Comparison of ENCODE assay signal across 21 cellular contexts in the genomic region with DNA sequence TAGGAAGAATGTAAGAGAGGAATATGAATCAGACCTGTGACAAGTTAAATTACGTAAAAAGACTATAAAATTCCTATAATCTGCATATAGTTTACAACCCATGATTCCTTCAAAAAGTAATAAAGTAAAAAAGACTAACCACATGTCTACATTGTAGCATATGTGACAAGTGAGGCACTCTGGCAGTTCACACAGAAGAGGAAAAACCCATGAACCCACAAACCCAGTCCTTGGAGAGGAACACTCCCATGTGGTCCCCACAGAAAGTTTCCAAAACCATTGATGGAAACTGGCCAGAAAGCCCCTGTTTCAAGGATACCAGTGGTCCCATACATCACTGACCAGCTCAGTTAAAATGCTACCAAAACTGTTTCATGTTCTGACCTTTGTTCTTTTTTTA. TPM values are rescaled to one million over a fixed set of nuclear protein-coding genes. Genes with fewer than 3 reads are reported as not detected.
DNase-seq lines count a peak whose midpoint lies in the region; ATAC-seq and TF ChIP-seq lines count a peak whose summit lies in the region.
"Had no signal": no experiment of that assay in that cellular context is flagged by ENCODE, and none has a peak within 500 bp of the region (broad histone marks: within the 10 kb centered on the region; RNA-seq: fewer than 3 reads in every experiment).

No MANE protein-coding gene starts in this region.

- POLR2A ChIA-PET in PC-3 (lab: Charles Lee; ENCODE audit: unreplicated experiment) = no interaction called here

- peaks cover 8% of the 10 kb centered on the region for H3K36me3 Mint-ChIP-seq in activated T-cell treated with anti-CD3 and anti-CD28 coated beads, Interleukin-2, amount 50 U/mL, for 24 hours (ENCODE audit: low read depth)
- H3K36me3 Mint-ChIP-seq in activated T-cell treated with anti-CD3 and anti-CD28 coated beads, Interleukin-2, amount 50 U/mL, for 4 hours (ENCODE audit: insufficient read depth) = peaks cover 8% of the 10 kb centered on the region
- peaks cover 2% of the 10 kb centered on the region for H3K36me3 Mint-ChIP-seq in IgD-negative memory B cell
- H3K36me3 Mint-ChIP-seq in central memory CD8-positive, alpha-beta T cell (ENCODE audit: insufficient read depth) = peaks cover 9% of the 10 kb centered on the region
- peaks cover 40% of the 10 kb centered on the region for H3K36me3 Mint-ChIP-seq in stimulated activated effector memory CD8-positive, alpha-beta T cell treated with anti-CD3 and anti-CD28 coated beads, Interleukin-12 subunit alpha, Interleukin-12 subunit beta, amount 100 ng/mL, for 72 hours

- H3K4me1 Mint-ChIP-seq in activated T-cell treated with anti-CD3 and anti-CD28 coated beads, Interleukin-2, amount 50 U/mL, for 24 hours (ENCODE audit: low read depth) = peaks cover 78% of the 10 kb centered on the region
- peaks cover 69% of the 10 kb centered on the region for H3K4me1 Mint-ChIP-seq in activated T-cell treated with anti-CD3 and anti-CD28 coated beads, Interleukin-2, amount 50 U/mL, for 4 hours (ENCODE audit: low read depth)
- peaks cover 46 to 62% (median 52%) of the 10 kb centered on the region in 3 donors for H3K4me1 Mint-ChIP-seq in IgD-negative memory B cell
- peaks cover 58% of the 10 kb centered on the region for H3K4me1 Mint-ChIP-seq in central memory CD8-positive, alpha-beta T cell
- peaks cover 72% of the 10 kb centered on the region for H3K4me1 Mint-ChIP-seq in stimulated activated effector memory CD8-positive, alpha-beta T cell treated with anti-CD3 and anti-CD28 coated beads, Interleukin-12 subunit alpha, Interleukin-12 subunit beta, amount 100 ng/mL, for 72 hours

- no peaks in the 10 kb centered on the region for H3K36me3 ChIP-seq in breast epithelium
- H3K36me3 ChIP-seq in PC-3 (ENCODE audit: low read depth, low read length) = no peaks in the 10 kb centered on the region
- H3K36me3 ChIP-seq: BE2C, thoracic aorta had no signal

- DNase-seq in activated T-cell treated with anti-CD3 and anti-CD28 coated beads, Interleukin-2, amount 50 U/mL, for 24 hours = no peak
- no peak for DNase-seq in activated T-cell treated with anti-CD3 and anti-CD28 coated beads, Interleukin-2, amount 50 U/mL, for 4 hours
- DNase-seq in central memory CD8-positive, alpha-beta T cell (ENCODE audit: low spot score in 2 of 2) = no peak
- no peak for DNase-seq in stimulated activated effector memory CD8-positive, alpha-beta T cell treated with anti-CD3 and anti-CD28 coated beads, Interleukin-12 subunit alpha, Interleukin-12 subunit beta, amount 100 ng/mL, for 72 hours (ENCODE audit: low spot score in 2 of 2)
- DNase-seq in breast epithelium (ENCODE audit: low spot score in 2 of 2) = no peak
- DNase-seq in PC-3 = no peak
- DNase-seq: activated T-cell treated with anti-CD3 and anti-CD28 coated beads, Interleukin-2, amount 50 U/mL, for 1 hour; BE2C; body of pancreas; DMS79 treated with DMSO at 0.1 percent for 48 hours; effector CD4-positive, alpha-beta T cell; head of caudate nucleus; Kasumi-1; left cardiac atrium; NCI-H1092 treated with DMSO at 0.1 percent for 48 hours; NCI-H2029 treated with DMSO at 0.1 percent for 48 hours; NCI-H226 had no signal

- no peaks in the 10 kb centered on the region for H3K9me3 Mint-ChIP-seq in activated T-cell treated with anti-CD3 and anti-CD28 coated beads, Interleukin-2, amount 50 U/mL, for 24 hours
- H3K9me3 Mint-ChIP-seq in activated T-cell treated with anti-CD3 and anti-CD28 coated beads, Interleukin-2, amount 50 U/mL, for 4 hours = no peaks in the 10 kb centered on the region
- no peaks in the 10 kb centered on the region for H3K9me3 Mint-ChIP-seq in IgD-negative memory B cell
- no peaks in the 10 kb centered on the region for H3K9me3 Mint-ChIP-seq in central memory CD8-positive, alpha-beta T cell
- no peaks in the 10 kb centered on the region for H3K9me3 Mint-ChIP-seq in stimulated activated effector memory CD8-positive, alpha-beta T cell treated with anti-CD3 and anti-CD28 coated beads, Interleukin-12 subunit alpha, Interleukin-12 subunit beta, amount 100 ng/mL, for 72 hours

- H4K20me1 ChIP-seq in PC-3 (ENCODE audit: low read length) = no peaks in the 10 kb centered on the region

- no peak for ATAC-seq in activated T-cell treated with anti-CD3 and anti-CD28 coated beads, Interleukin-2, amount 50 U/mL, for 4 hours
- ATAC-seq in central memory CD8-positive, alpha-beta T cell (replicated peaks; ENCODE audit: extremely low read depth, poor library complexity, severe bottlenecking) = no peak
- ATAC-seq in stimulated activated effector memory CD8-positive, alpha-beta T cell treated with anti-CD3 and anti-CD28 coated beads, Interleukin-12 subunit alpha, Interleukin-12 subunit beta, amount 100 ng/mL, for 72 hours = no peak
- no peak for ATAC-seq in GM21619 (IDR thresholded peaks at IDR 0.05; ENCODE audit: unreplicated experiment)
- ATAC-seq in PC-3 = no peak
- ATAC-seq: body of pancreas, left cardiac atrium had no signal

- H3K9ac ChIP-seq in PC-3 (ENCODE audit: low read length) = no peak overlapping the region

- H3K4me3 ChIP-seq in breast epithelium (no peak overlapping the region), PC-3 (ENCODE audit: low read length) (no peak overlapping the region)
- H3K4me3 ChIP-seq: body of pancreas, thoracic aorta had no signal

- no peaks in the 10 kb centered on the region for H3K27me3 Mint-ChIP-seq in activated T-cell treated with anti-CD3 and anti-CD28 coated beads, Interleukin-2, amount 50 U/mL, for 24 hours
- H3K27me3 Mint-ChIP-seq in activated T-cell treated with anti-CD3 and anti-CD28 coated beads, Interleukin-2, amount 50 U/mL, for 4 hours (ENCODE audit: low read depth) = no peaks in the 10 kb centered on the region
- H3K27me3 Mint-ChIP-seq in IgD-negative memory B cell = no peaks in the 10 kb centered on the region
- H3K27me3 Mint-ChIP-seq in central memory CD8-positive, alpha-beta T cell = no peaks in the 10 kb centered on the region

- H3K9me2 ChIP-seq in PC-3 (replicated peaks; ENCODE audit: low read length) = no peaks in the 10 kb centered on the region

- H3K79me2 ChIP-seq in PC-3 (ENCODE audit: low read length) = no peaks in the 10 kb centered on the region

- H3K27ac ChIP-seq in breast epithelium (no peak overlapping the region), PC-3 (ENCODE audit: low read length) (no peak overlapping the region)
- H3K27ac ChIP-seq: body of pancreas, thoracic aorta, VCaP had no signal

- H3K9me3 ChIP-seq in breast epithelium (no peaks in the 10 kb centered on the region), PC-3 (ENCODE audit: low read length) (no peaks in the 10 kb centered on the region)
- H3K9me3 ChIP-seq: BE2C, body of pancreas, thoracic aorta had no signal

- CTCF ChIA-PET in PC-3 (lab: Charles Lee) = no interaction called here

- no peak overlapping the region for H3K4me2 ChIP-seq in PC-3 (ENCODE audit: low read length)

- intact Hi-C loops in breast epithelium (cut with DNase I; ENCODE audit: low total_unique reads) (no loop called here), PC-3 (cut with micrococcal nuclease) (no loop called here)

- no peak overlapping the region for H2AFZ ChIP-seq in PC-3 (ENCODE audit: low read length)

- no peak for TF ChIP-seq CTCF in breast epithelium (IDR thresholded peaks at IDR 0.05)
- TF ChIP-seq CTCF in PC-3 (conservative IDR thresholded peaks at IDR 0.05; ENCODE audit: low read depth, low read length) = no peak

- no peaks in the 10 kb centered on the region for H3F3A ChIP-seq in PC-3 (ENCODE audit: low read length, unreplicated experiment)

- peak overlapping the region; percentile 13 for H3K4me3 Mint-ChIP-seq in activated T-cell treated with anti-CD3 and anti-CD28 coated beads, Interleukin-2, amount 50 U/mL, for 24 hours
- no peak overlapping the region for H3K4me3 Mint-ChIP-seq in activated T-cell treated with anti-CD3 and anti-CD28 coated beads, Interleukin-2, amount 50 U/mL, for 4 hours
- H3K4me3 Mint-ChIP-seq in IgD-negative memory B cell = no peak overlapping the region
- H3K4me3 Mint-ChIP-seq in central memory CD8-positive, alpha-beta T cell = peak overlapping the region; percentile 17
- peak overlapping the region; percentile 21 for H3K4me3 Mint-ChIP-seq in stimulated activated effector memory CD8-positive, alpha-beta T cell treated with anti-CD3 and anti-CD28 coated beads, Interleukin-12 subunit alpha, Interleukin-12 subunit beta, amount 100 ng/mL, for 72 hours

- H3K4me1 ChIP-seq in breast epithelium (no peaks in the 10 kb centered on the region), PC-3 (ENCODE audit: insufficient read depth, low read length) (0 out of 2 replicates have a peak, but pooled peaks cover 9% of the 10 kb centered on the region)

- H3K27ac Mint-ChIP-seq in activated T-cell treated with anti-CD3 and anti-CD28 coated beads, Interleukin-2, amount 50 U/mL, for 24 hours = peak overlapping the region; percentile 71
- peak overlapping the region in 2 of 3 donors; percentile 15 to 16 for H3K27ac Mint-ChIP-seq in IgD-negative memory B cell
- no peak overlapping the region for H3K27ac Mint-ChIP-seq in central memory CD8-positive, alpha-beta T cell (ENCODE audit: low read depth)
- H3K27ac Mint-ChIP-seq in stimulated activated effector memory CD8-positive, alpha-beta T cell treated with anti-CD3 and anti-CD28 coated beads, Interleukin-12 subunit alpha, Interleukin-12 subunit beta, amount 100 ng/mL, for 72 hours = peak overlapping the region; percentile 67

- TF ChIP-seq POLR2A in breast epithelium (IDR thresholded peaks at IDR 0.05) = no peak

- H3K27me3 ChIP-seq in breast epithelium (no peaks in the 10 kb centered on the region), PC-3 (ENCODE audit: low read length) (no peaks in the 10 kb centered on the region)
- H3K27me3 ChIP-seq: BE2C, body of pancreas had no signal

- no TSS peak for BruUV-seq in PC-3 (replicated peaks; lab: Mats Ljungman, UMichigan)

RNA-seq across cellular contexts. Expression of gene KDM7A, which starts 15.7 kb away (rescaled TPM):
- total RNA-seq in activated T-cell treated with anti-CD3 and anti-CD28 coated beads, Interleukin-2, amount 50 U/mL, for 4 hours = 1 to 10 TPM; 6.3 to 9.5 (median 7.4) TPM
- polyA plus RNA-seq in IgD-negative memory B cell = 3.8 TPM
- 10 to 100 TPM; 33.1 to 37.1 (median 34.7) TPM for total RNA-seq in breast epithelium
- 2.8 and 3.2 TPM in 2 replicates for total RNA-seq in PC-3 (2014; rRNA removed)

Comparison
In these comparisons a context has a peak if more than half of its experiments do, and no peak if none do; other contexts are left out.
1. H3K4me3 Mint-ChIP-seq: peak in activated T-cell treated with anti-CD3 and anti-CD28 coated beads, Interleukin-2, amount 50 U/mL, for 24 hours (single experiment), central memory CD8-positive, alpha-beta T cell (single experiment) and stimulated activated effector memory CD8-positive, alpha-beta T cell treated with anti-CD3 and anti-CD28 coated beads, Interleukin-12 subunit alpha, Interleukin-12 subunit beta, amount 100 ng/mL, for 72 hours (single experiment); none in activated T-cell treated with anti-CD3 and anti-CD28 coated beads, Interleukin-2, amount 50 U/mL, for 4 hours (single experiment) and IgD-negative memory B cell (0 of 4).